ENCODE assay signal across 14 cellular contexts in genomic region chr3:9416139-9416780, GRCh38. TPM values are rescaled to one million over a fixed set of nuclear protein-coding genes. Genes with fewer than 3 reads are reported as not detected.
DNase-seq lines count a peak whose midpoint lies in the region; ATAC-seq and TF ChIP-seq lines count a peak whose summit lies in the region.
"Had no signal": no experiment of that assay in that cellular context is flagged by ENCODE, and none has a peak within 500 bp of the region (broad histone marks: within the 10 kb centered on the region; RNA-seq: fewer than 3 reads in every experiment).

No MANE protein-coding gene starts in this region.

- H3K4me3 Mint-ChIP-seq in activated CD8-positive, alpha-beta memory T cell treated with anti-CD3 and anti-CD28 coated beads, Interleukin-2, amount 10 ng/mL, durations not matched to agents 7 days and 5 days, result no peak overlapping the region
- no peak overlapping the region for H3K4me3 Mint-ChIP-seq in WTC11
- H3K4me3 Mint-ChIP-seq in glutamatergic neuron (ENCODE audit: unreplicated experiment), result no peak overlapping the region

- peaks cover 39% of the 10 kb centered on the region for H3K4me1 Mint-ChIP-seq in activated CD8-positive, alpha-beta memory T cell treated with anti-CD3 and anti-CD28 coated beads, Interleukin-2, amount 10 ng/mL, durations not matched to agents 7 days and 5 days
- H3K4me1 Mint-ChIP-seq in WTC11 (peaks cover 39% of the 10 kb centered on the region), glutamatergic neuron (ENCODE audit: low read depth, unreplicated experiment) (peaks cover 20% of the 10 kb centered on the region)

- H3K27ac Mint-ChIP-seq in activated CD8-positive, alpha-beta memory T cell treated with anti-CD3 and anti-CD28 coated beads, Interleukin-2, amount 10 ng/mL, durations not matched to agents 7 days and 5 days, result no peak overlapping the region
- H3K27ac Mint-ChIP-seq in WTC11, result 0 out of 2 replicates have a peak overlapping the region, but pooled peaks have one; percentile 80
- peak overlapping the region; percentile 50 for H3K27ac Mint-ChIP-seq in glutamatergic neuron (ENCODE audit: unreplicated experiment)

- POLR2A ChIA-PET in WTC11 (lab: Charles Lee), result interaction anchor here (0.9 to 1.8 kb wide), 2 partner anchors 17 to 19 kb away, joined by 3 to 6 read pairs; no protein-coding TSS in a partner anchor

- H3K9me3 Mint-ChIP-seq in activated CD8-positive, alpha-beta memory T cell treated with anti-CD3 and anti-CD28 coated beads, Interleukin-2, amount 10 ng/mL, durations not matched to agents 7 days and 5 days (ENCODE audit: low read depth), result no peaks in the 10 kb centered on the region
- H3K9me3 Mint-ChIP-seq in WTC11 (no peaks in the 10 kb centered on the region), glutamatergic neuron (ENCODE audit: unreplicated experiment) (peaks cover 4% of the 10 kb centered on the region)

- H3K4me3 ChIP-seq in gastrocnemius medialis, result no peak overlapping the region

- H3K27me3 ChIP-seq in gastrocnemius medialis, result no peaks in the 10 kb centered on the region

- DNase-seq in activated CD8-positive, alpha-beta memory T cell treated with anti-CD3 and anti-CD28 coated beads, Interleukin-2, amount 10 ng/mL, durations not matched to agents 7 days and 5 days, result no peak
- no peak for DNase-seq in activated CD8-positive, alpha-beta memory T cell treated with anti-CD3 and anti-CD28 coated beads, Interleukin-2, amount 50 U/mL, for 4 hours
- DNase-seq in WTC11 (ENCODE audit: low spot score) (no peak), glutamatergic neuron (no peak), gastrocnemius medialis (no peak), NCI-H1417 (lab: John Stamatoyannopoulos, UW) (no peak), NCI-H1092 treated with DMSO at 0.1 percent for 48 hours (lab: John Stamatoyannopoulos, UW) (no peak)
- DNase-seq: activated CD4-positive, alpha-beta T cell treated with anti-CD3 and anti-CD28 coated beads, Interleukin-2, amount 50 U/mL, for 1 hour; GDM1; NCI-H1048; NCI-H510A; nucleus accumbens; stimulated activated CD4-positive, alpha-beta T cell treated with anti-CD3 and anti-CD28 coated beads, Interleukin-2, amount 100 ng/mL, for 24 hours had no signal

- no peaks in the 10 kb centered on the region for H3K9me3 ChIP-seq in gastrocnemius medialis

- intact Hi-C loops in gastrocnemius medialis (cut with DNase I; ENCODE audit: low total_unique reads), result no loop called here

- H3K36me3 Mint-ChIP-seq in activated CD8-positive, alpha-beta memory T cell treated with anti-CD3 and anti-CD28 coated beads, Interleukin-2, amount 10 ng/mL, durations not matched to agents 7 days and 5 days, result peaks cover 33% of the 10 kb centered on the region
- H3K36me3 Mint-ChIP-seq in WTC11 (peaks cover 4% of the 10 kb centered on the region), glutamatergic neuron (ENCODE audit: unreplicated experiment) (no peaks in the 10 kb centered on the region)

- CTCF ChIA-PET in activated CD8-positive, alpha-beta memory T cell treated with anti-CD3 and anti-CD28 coated beads, Interleukin-2, amount 10 ng/mL, durations not matched to agents 7 days and 5 days (lab: Charles Lee), result interaction anchor here (0.8 to 1.1 kb wide), 3 partner anchors 13 to 24 kb away, joined by 3 to 4 read pairs (median 3); no protein-coding TSS in a partner anchor
- CTCF ChIA-PET in WTC11 (lab: Charles Lee), result interaction anchor here (0.6 to 1.1 kb wide), 3 partner anchors 63 to 233 kb away, joined by 3 read pairs; no protein-coding TSS in a partner anchor

- in situ Hi-C loops in gastrocnemius medialis (cut with MboI; ENCODE audit: low sequenced_read_pairs in 4 of 4), result no loop called here

- no peaks in the 10 kb centered on the region for H3K36me3 ChIP-seq in gastrocnemius medialis

- no peak for TF ChIP-seq POLR2A in gastrocnemius medialis (IDR thresholded peaks at IDR 0.05)

- no peaks in the 10 kb centered on the region for H3K27me3 Mint-ChIP-seq in activated CD8-positive, alpha-beta memory T cell treated with anti-CD3 and anti-CD28 coated beads, Interleukin-2, amount 10 ng/mL, durations not matched to agents 7 days and 5 days
- H3K27me3 Mint-ChIP-seq in WTC11 (ENCODE audit: low read depth) (no peaks in the 10 kb centered on the region), glutamatergic neuron (ENCODE audit: unreplicated experiment) (no peaks in the 10 kb centered on the region)

- peak overlapping the region in 3 of 4 donors; percentile 26 to 48 (median 37) for H3K27ac ChIP-seq in gastrocnemius medialis

- H3K4me1 ChIP-seq in gastrocnemius medialis, result peaks cover 55 to 64% of the 10 kb centered on the region in 2 donors

- TF ChIP-seq CTCF in WTC11 (IDR thresholded peaks at IDR 0.05), result no peak
- TF ChIP-seq CTCF in glutamatergic neuron (IDR thresholded peaks at IDR 0.05; ENCODE audit: partially characterized antibody, unreplicated experiment), result no peak
- no peak for TF ChIP-seq CTCF in gastrocnemius medialis (IDR thresholded peaks at IDR 0.05 in 4 of 5, conservative IDR thresholded peaks at IDR 0.05 in 1 of 5)

- peak; percentile 20 for ATAC-seq in activated CD8-positive, alpha-beta memory T cell treated with anti-CD3 and anti-CD28 coated beads, Interleukin-2, amount 10 ng/mL, durations not matched to agents 7 days and 5 days
- ATAC-seq in WTC11, result no peak
- ATAC-seq in gastrocnemius medialis, result no peak
- ATAC-seq in HG03342 (IDR thresholded peaks at IDR 0.05; ENCODE audit: unreplicated experiment), result no peak

TF ChIP-seq in WTC11, 78 proteins besides CTCF, POLR2A, EP300 and RAD21 (continues in another document):
- TF ChIP-seq, protein P1, sequence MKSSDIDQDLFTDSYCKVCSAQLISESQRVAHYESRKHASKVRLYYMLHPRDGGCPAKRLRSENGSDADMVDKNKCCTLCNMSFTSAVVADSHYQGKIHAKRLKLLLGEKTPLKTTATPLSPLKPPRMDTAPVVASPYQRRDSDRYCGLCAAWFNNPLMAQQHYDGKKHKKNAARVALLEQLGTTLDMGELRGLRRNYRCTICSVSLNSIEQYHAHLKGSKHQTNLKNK (CRISPR knock-in tag; IDR thresholded peaks at IDR 0.05), result no peak
- TF ChIP-seq ZNF425 (CRISPR knock-in tag; conservative IDR thresholded peaks at IDR 0.05) (no peak), TEAD4 (CRISPR knock-in tag; IDR thresholded peaks at IDR 0.05) (no peak), HMGXB4 (CRISPR knock-in tag; IDR thresholded peaks at IDR 0.05) (no peak), TEAD1 (CRISPR knock-in tag; IDR thresholded peaks at IDR 0.05) (no peak), ZNF416 (CRISPR knock-in tag; IDR thresholded peaks at IDR 0.05) (no peak), SOX15 (CRISPR knock-in tag; IDR thresholded peaks at IDR 0.05) (no peak), ZNF232 (CRISPR knock-in tag; IDR thresholded peaks at IDR 0.05) (no peak), CBFB (CRISPR knock-in tag; IDR thresholded peaks at IDR 0.05; ENCODE audit: low read depth) (no peak)
- TF ChIP-seq, protein P2, sequence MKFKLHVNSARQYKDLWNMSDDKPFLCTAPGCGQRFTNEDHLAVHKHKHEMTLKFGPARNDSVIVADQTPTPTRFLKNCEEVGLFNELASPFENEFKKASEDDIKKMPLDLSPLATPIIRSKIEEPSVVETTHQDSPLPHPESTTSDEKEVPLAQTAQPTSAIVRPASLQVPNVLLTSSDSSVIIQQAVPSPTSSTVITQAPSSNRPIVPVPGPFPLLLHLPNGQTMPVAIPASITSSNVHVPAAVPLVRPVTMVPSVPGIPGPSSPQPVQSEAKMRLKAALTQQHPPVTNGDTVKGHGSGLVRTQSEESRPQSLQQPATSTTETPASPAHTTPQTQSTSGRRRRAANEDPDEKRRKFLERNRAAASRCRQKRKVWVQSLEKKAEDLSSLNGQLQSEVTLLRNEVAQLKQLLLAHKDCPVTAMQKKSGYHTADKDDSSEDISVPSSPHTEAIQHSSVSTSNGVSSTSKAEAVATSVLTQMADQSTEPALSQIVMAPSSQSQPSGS (CRISPR knock-in tag; IDR thresholded peaks at IDR 0.05; ENCODE audit: borderline replicate concordance, low read depth), result no peak

RNA-seq across cellular contexts. Expression of gene SETD5, which starts 18.8 kb away (rescaled TPM):
- 100 to 1,000 TPM; 136 to 147 TPM for total RNA-seq in activated CD8-positive, alpha-beta memory T cell treated with anti-CD3 and anti-CD28 coated beads, Interleukin-2, amount 10 ng/mL, durations not matched to agents 7 days and 5 days
- total RNA-seq in WTC11 (2021) (247 to 279 TPM (median 268 TPM) in 3 replicates), glutamatergic neuron (ENCODE audit: unreplicated experiment) (337 TPM), gastrocnemius medialis (10 to 100 TPM; 28.9 to 43.3 (median 41.0) TPM)

RNA-seq across cellular contexts. Expression of gene THUMPD3, which starts 53.4 kb away (rescaled TPM):
- total RNA-seq in activated CD8-positive, alpha-beta memory T cell treated with anti-CD3 and anti-CD28 coated beads, Interleukin-2, amount 10 ng/mL, durations not matched to agents 7 days and 5 days, result 10 to 100 TPM; 46.1 to 52.0 TPM
- 55.2 to 67.5 TPM (median 66.0 TPM) in 3 replicates for total RNA-seq in WTC11 (2021)
- 50.2 TPM for total RNA-seq in glutamatergic neuron (ENCODE audit: unreplicated experiment)
- total RNA-seq in gastrocnemius medialis, result 10 to 100 TPM; 22.2 to 39.8 (median 25.2) TPM
